Comparison of ENCODE assay signal across 1 cellular context in the genomic region with DNA sequence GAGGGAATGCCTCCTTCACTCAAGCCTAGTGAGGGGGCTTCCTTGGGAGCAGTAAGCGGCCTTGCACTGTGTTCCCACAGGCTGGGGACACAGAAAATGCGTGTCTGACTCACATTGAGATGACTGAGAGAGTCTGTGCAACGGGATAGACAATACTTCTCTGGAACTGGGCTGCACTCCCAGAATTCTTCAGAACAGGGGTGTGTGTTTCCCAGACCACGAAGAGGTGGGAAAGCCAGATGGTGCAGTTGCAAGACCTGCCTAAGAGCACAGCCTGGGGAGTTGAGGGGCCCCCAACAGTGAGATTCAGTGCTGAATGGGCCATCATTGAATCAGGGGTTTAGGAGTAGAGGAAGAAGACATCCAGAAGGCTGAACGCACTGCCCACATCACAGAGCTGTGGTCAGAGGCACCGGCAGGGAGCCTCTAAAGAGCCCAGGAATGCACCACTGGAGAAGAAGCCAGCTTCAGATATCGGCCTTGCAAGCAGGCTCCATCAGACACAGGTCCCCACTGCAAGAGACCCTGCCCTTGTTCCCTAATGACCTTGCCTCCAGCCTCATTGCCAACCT.
TF ChIP-seq lines count a peak whose summit lies in the region.

No MANE protein-coding gene starts in this region.

TF ChIP-seq in H1, 55 proteins besides CTCF, POLR2A, EP300 and RAD21:
- no peak for TF ChIP-seq PHF8 (conservative IDR thresholded peaks at IDR 0.05; ENCODE audit: low read depth, low read length)
- no peak for TF ChIP-seq POLR2AphosphoS5 (IDR thresholded peaks at IDR 0.05; ENCODE audit: low read depth, low read length)
- TF ChIP-seq ASH2L (IDR thresholded peaks at IDR 0.05; ENCODE audit: low read length): no peak
- no peak for TF ChIP-seq JUN (IDR thresholded peaks at IDR 0.05; ENCODE audit: low read depth, low read length)
- no peak for TF ChIP-seq NRF1 (IDR thresholded peaks at IDR 0.05; ENCODE audit: low read depth, low read length)
- TF ChIP-seq, protein P1, sequence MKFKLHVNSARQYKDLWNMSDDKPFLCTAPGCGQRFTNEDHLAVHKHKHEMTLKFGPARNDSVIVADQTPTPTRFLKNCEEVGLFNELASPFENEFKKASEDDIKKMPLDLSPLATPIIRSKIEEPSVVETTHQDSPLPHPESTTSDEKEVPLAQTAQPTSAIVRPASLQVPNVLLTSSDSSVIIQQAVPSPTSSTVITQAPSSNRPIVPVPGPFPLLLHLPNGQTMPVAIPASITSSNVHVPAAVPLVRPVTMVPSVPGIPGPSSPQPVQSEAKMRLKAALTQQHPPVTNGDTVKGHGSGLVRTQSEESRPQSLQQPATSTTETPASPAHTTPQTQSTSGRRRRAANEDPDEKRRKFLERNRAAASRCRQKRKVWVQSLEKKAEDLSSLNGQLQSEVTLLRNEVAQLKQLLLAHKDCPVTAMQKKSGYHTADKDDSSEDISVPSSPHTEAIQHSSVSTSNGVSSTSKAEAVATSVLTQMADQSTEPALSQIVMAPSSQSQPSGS (IDR thresholded peaks at IDR 0.05; ENCODE audit: low read length): no peak
- no peak for TF ChIP-seq YY1 (IDR thresholded peaks at IDR 0.05; ENCODE audit: low read depth, low read length)
- no peak for TF ChIP-seq JUND (IDR thresholded peaks at IDR 0.05; ENCODE audit: low read length)
- no peak for TF ChIP-seq NANOG (IDR thresholded peaks at IDR 0.05; ENCODE audit: insufficient read depth, low read depth, low read length, poor library complexity, severe bottlenecking)
- no peak for TF ChIP-seq POU5F1 (IDR thresholded peaks at IDR 0.05; ENCODE audit: low read depth, low read length)
- TF ChIP-seq ZNF274 (IDR thresholded peaks at IDR 0.05; ENCODE audit: borderline replicate concordance, extremely low read depth, low read length): no peak
- no peak for TF ChIP-seq BRCA1 (IDR thresholded peaks at IDR 0.05; ENCODE audit: low read depth, low read length)
- no peak for TF ChIP-seq KDM1A (IDR thresholded peaks at IDR 0.05; ENCODE audit: borderline replicate concordance, low read length)
- TF ChIP-seq TAF1 (IDR thresholded peaks at IDR 0.05; ENCODE audit: low read depth, low read length): no peak
- TF ChIP-seq SUZ12 (IDR thresholded peaks at IDR 0.05; ENCODE audit: low read length): no peak
- TF ChIP-seq CBX5 (IDR thresholded peaks at IDR 0.05; ENCODE audit: low read depth, low read length): no peak
- TF ChIP-seq EGR1 (IDR thresholded peaks at IDR 0.05; ENCODE audit: borderline replicate concordance, low read depth, low read length): no peak
TF ChIP-seq in H1: peak in this region for 0.
